Comparison of ENCODE assay signal across 13 cellular contexts in genomic region chr14:74134484-74134883, GRCh38. TPM values are rescaled to one million over a fixed set of nuclear protein-coding genes. Genes with fewer than 3 reads are reported as not detected.
DNase-seq lines count a peak whose midpoint lies in the region; ATAC-seq, FAIRE-seq and TF ChIP-seq lines count a peak whose summit lies in the region.
"Had no signal": no experiment of that assay in that cellular context is flagged by ENCODE, and none has a peak within 500 bp of the region (broad histone marks: within the 10 kb centered on the region; RNA-seq: fewer than 3 reads in every experiment).

No MANE protein-coding gene starts in this region.

- no peak overlapping the region for H2AFZ ChIP-seq in HepG2 (ENCODE audit: low read length)

- no peak for FAIRE-seq in HepG2 (lab: Jason Lieb, UNC)

- DNase-seq in CD8-positive, alpha-beta memory T cell = no peak
- DNase-seq in T-helper 17 cell = no peak
- no peak for DNase-seq in HepG2 (ENCODE audit: low spot score)
- no peak for DNase-seq in NCI-H2107 treated with DMSO at 0.1 percent for 48 hours (lab: John Stamatoyannopoulos, UW; ENCODE audit: unreplicated experiment)
- DNase-seq in NCI-H146 (lab: John Stamatoyannopoulos, UW) = no peak
- DNase-seq: foreskin melanocyte, Karpas-422, NCI-H748 treated with DMSO at 0.1 percent for 48 hours, occipital lobe, right cardiac atrium had no signal

- H3K9me3 Mint-ChIP-seq in CD8-positive, alpha-beta memory T cell = no peaks in the 10 kb centered on the region
- H3K9me3 Mint-ChIP-seq: stimulated activated naive CD8-positive, alpha-beta T cell treated with anti-CD3 and anti-CD28 coated beads, Interleukin-15, Interleukin-2, amounts not matched to agents 100 ng/mL and 50 ng/mL, for 24 hours had no signal

- H3K36me3 ChIP-seq in BLaER1 treated with 17β-estradiol and CSF1 and Interleukin-3, amounts not matched to agents 10 nM and 100 nM = no peaks in the 10 kb centered on the region
- no peaks in the 10 kb centered on the region for H3K36me3 ChIP-seq in CD8-positive, alpha-beta memory T cell (ENCODE audit: insufficient read depth, low read length)
- H3K36me3 ChIP-seq in HepG2 (replicated peaks in 1 of 2; ENCODE audit: control insufficient read depth in 1 of 2, insufficient read depth in 2 of 2, low read length in 2 of 2) = no peaks in the 10 kb centered on the region; a peak in 1 of 5 replicates

- CTCF ChIA-PET in CD8-positive, alpha-beta memory T cell (lab: Charles Lee) = no interaction called here
- CTCF ChIA-PET in HepG2 (lab: Yijun Ruan, JAX; ENCODE audit: low intra/inter-chr PET ratio, low total read pairs) = no interaction called here

- ATAC-seq in T-helper 17 cell (no peak), HepG2 (no peak), HG02763 (IDR thresholded peaks at IDR 0.05; ENCODE audit: unreplicated experiment) (no peak)
- ATAC-seq: right cardiac atrium had no signal

- TF ChIP-seq RAD21 in HepG2 (CRISPR knock-in tag; IDR thresholded peaks at IDR 0.05) = no peak

- no TSS peak for BruUV-seq in HepG2 (replicated peaks; lab: Mats Ljungman, UMichigan)

- H3K27ac ChIP-seq in BLaER1 treated with 17β-estradiol and CSF1 and Interleukin-3, amounts not matched to agents 10 nM and 100 nM = peak overlapping the region in 4 of 11 experiments; percentile 15 to 63 (median 31); a peak in 5 of 22 replicates
- no peak overlapping the region for H3K27ac ChIP-seq in CD8-positive, alpha-beta memory T cell (ENCODE audit: low read depth, low read length)
- peak overlapping the region; percentile 47 for H3K27ac ChIP-seq in HepG2 (ENCODE audit: extremely low read length, insufficient read depth, low read length)

- H3K27ac Mint-ChIP-seq in CD8-positive, alpha-beta memory T cell = peak overlapping the region in 5 of 8 donors; percentile 1 to 69 (median 3)
- peak overlapping the region; percentile 9 for H3K27ac Mint-ChIP-seq in T-helper 17 cell
- H3K27ac Mint-ChIP-seq: stimulated activated naive CD8-positive, alpha-beta T cell treated with anti-CD3 and anti-CD28 coated beads, Interleukin-15, Interleukin-2, amounts not matched to agents 100 ng/mL and 50 ng/mL, for 24 hours had no signal

- TF ChIP-seq EP300 in HepG2 (IDR thresholded peaks at IDR 0.05; ENCODE audit: low read depth in 2 of 2, low read length in 2 of 2) (no peak), HepG2 (CRISPR knock-in tag; IDR thresholded peaks at IDR 0.05; ENCODE audit: borderline replicate concordance) (no peak)

- no peak for TF ChIP-seq CTCF in HepG2 (CRISPR knock-in tag; IDR thresholded peaks at IDR 0.05)

- no peak overlapping the region for H3K4me3 ChIP-seq in BLaER1 treated with 17β-estradiol and CSF1 and Interleukin-3, amounts not matched to agents 10 nM and 100 nM
- H3K4me3 ChIP-seq in CD8-positive, alpha-beta memory T cell (ENCODE audit: low read length) = no peak overlapping the region
- H3K4me3 ChIP-seq in HepG2 (replicated peaks in 1 of 3; ENCODE audit: insufficient read depth in 1 of 3, low read depth in 2 of 3, low read length in 3 of 3) = peak overlapping the region in 1 of 3 experiments; percentile 14; a peak in 1 of 6 replicates

- H4K20me1 ChIP-seq in BLaER1 treated with 17β-estradiol and CSF1 and Interleukin-3, amounts not matched to agents 10 nM and 100 nM = no peaks in the 10 kb centered on the region
- H4K20me1 ChIP-seq in HepG2 (ENCODE audit: insufficient read depth, low read length) = no peaks in the 10 kb centered on the region

- H3K4me1 ChIP-seq in BLaER1 treated with 17β-estradiol and CSF1 and Interleukin-3, amounts not matched to agents 10 nM and 100 nM = peaks cover 8 to 33% (median 22%) of the 10 kb centered on the region in 10 experiments; a peak in 18 of 20 replicates
- peaks cover 8% of the 10 kb centered on the region for H3K4me1 ChIP-seq in CD8-positive, alpha-beta memory T cell (ENCODE audit: insufficient read depth, low read length)
- peaks cover 25% of the 10 kb centered on the region for H3K4me1 ChIP-seq in HepG2 (ENCODE audit: insufficient read depth, low read length)

- H3K27me3 ChIP-seq in BLaER1 treated with 17β-estradiol and CSF1 and Interleukin-3, amounts not matched to agents 10 nM and 100 nM = no peaks in the 10 kb centered on the region
- no peaks in the 10 kb centered on the region for H3K27me3 ChIP-seq in CD8-positive, alpha-beta memory T cell (ENCODE audit: insufficient read depth, low read length, poor library complexity, severe bottlenecking)
- H3K27me3 ChIP-seq in HepG2 (ENCODE audit: control insufficient read depth in 1 of 2, insufficient read depth in 2 of 2, low read length in 2 of 2) = no peaks in the 10 kb centered on the region

- H3K79me2 ChIP-seq in HepG2 (ENCODE audit: insufficient read depth, low read length) = no peaks in the 10 kb centered on the region

- H3K9ac ChIP-seq in BLaER1 treated with 17β-estradiol and CSF1 and Interleukin-3, amounts not matched to agents 10 nM and 100 nM = no peak overlapping the region
- peak overlapping the region; percentile 9; the same call in 1 of the 2 replicates for H3K9ac ChIP-seq in HepG2 (ENCODE audit: insufficient read depth, low read depth, low read length)

- H3K4me3 Mint-ChIP-seq in CD8-positive, alpha-beta memory T cell = no peak overlapping the region
- no peak overlapping the region for H3K4me3 Mint-ChIP-seq in T-helper 17 cell
- H3K4me3 Mint-ChIP-seq: stimulated activated naive CD8-positive, alpha-beta T cell treated with anti-CD3 and anti-CD28 coated beads, Interleukin-15, Interleukin-2, amounts not matched to agents 100 ng/mL and 50 ng/mL, for 24 hours had no signal

- in situ Hi-C loops in HepG2 (cut with HindIII; ENCODE audit: extremely low pct_ligation_motif_present, low pct_unique_long_range_greater_than_20kb) = no loop called here

- H3K4me1 Mint-ChIP-seq in CD8-positive, alpha-beta memory T cell = peaks cover 15 to 30% (median 23%) of the 10 kb centered on the region in 3 donors
- peaks cover 22% of the 10 kb centered on the region for H3K4me1 Mint-ChIP-seq in T-helper 17 cell

- TF ChIP-seq POLR2A in HepG2 (IDR thresholded peaks at IDR 0.05; ENCODE audit: insufficient read depth in 1 of 2, low read depth in 2 of 2, low read length in 2 of 2) = no peak

- peak overlapping the region in 10 of 11 experiments; percentile 0 to 58 (median 38); a peak in 11 of 22 replicates for H3K4me2 ChIP-seq in BLaER1 treated with 17β-estradiol and CSF1 and Interleukin-3, amounts not matched to agents 10 nM and 100 nM
- H3K4me2 ChIP-seq in HepG2 (ENCODE audit: low read depth, low read length) = peak overlapping the region; percentile 58

- H3K27me3 Mint-ChIP-seq in CD8-positive, alpha-beta memory T cell = peaks cover 0 to 1% of the 10 kb centered on the region in 2 donors
- no peaks in the 10 kb centered on the region for H3K27me3 Mint-ChIP-seq in T-helper 17 cell
- H3K27me3 Mint-ChIP-seq: stimulated activated naive CD8-positive, alpha-beta T cell treated with anti-CD3 and anti-CD28 coated beads, Interleukin-15, Interleukin-2, amounts not matched to agents 100 ng/mL and 50 ng/mL, for 24 hours had no signal

- intact Hi-C loops in HepG2 (cut with micrococcal nuclease; ENCODE audit: unreplicated experiment) = no loop called here

- POLR2A ChIA-PET in CD8-positive, alpha-beta memory T cell (lab: Charles Lee) = no interaction called here
- POLR2A ChIA-PET in HepG2 (lab: Yijun Ruan, JAX) = no interaction called here

- no peaks in the 10 kb centered on the region for H3K9me3 ChIP-seq in BLaER1 treated with 17β-estradiol and CSF1 and Interleukin-3, amounts not matched to agents 10 nM and 100 nM (replicated peaks in 1 of 11)
- H3K9me3 ChIP-seq in CD8-positive, alpha-beta memory T cell (ENCODE audit: low read length) = no peaks in the 10 kb centered on the region
- H3K9me3 ChIP-seq in T-helper 17 cell (ENCODE audit: control insufficient read depth, low read length, poor library complexity, severe bottlenecking) (no peaks in the 10 kb centered on the region), HepG2 (ENCODE audit: low read length) (no peaks in the 10 kb centered on the region)

- no peaks in the 10 kb centered on the region for H3K36me3 Mint-ChIP-seq in CD8-positive, alpha-beta memory T cell
- H3K36me3 Mint-ChIP-seq in T-helper 17 cell (ENCODE audit: low read depth) = no peaks in the 10 kb centered on the region

RNA-seq across cellular contexts. Expression of gene LIN52, which starts 49.7 kb away (rescaled TPM):
- 10 to 100 TPM; 17.7 to 19.3 TPM for total RNA-seq in CD8-positive, alpha-beta memory T cell
- 13.9 TPM for polyA plus RNA-seq in CD8-positive, alpha-beta memory T cell
- total RNA-seq in T-helper 17 cell (10 to 100 TPM in 1 of 2 donors, 1 to 10 TPM in 1; 7.6 to 10.5 TPM), HepG2 (2016; rRNA removed; fragmentation: Illumina TruSeq; extraction: Trizol) (23.3 and 30.8 TPM in 2 replicates)
- 4.7 and 6.4 TPM in 2 replicates for total RNA-seq in HepG2 (2016; cell fraction: cytosol; rRNA removed; fragmentation: Illumina TruSeq; extraction: Trizol; ENCODE audit: low read depth)
- total RNA-seq in HepG2 (2016; cell fraction: insoluble cytoplasmic fraction; rRNA removed; fragmentation: Illumina TruSeq; extraction: Trizol) = 24.3 and 31.4 TPM in 2 replicates
- total RNA-seq in HepG2 (2016; cell fraction: membrane; rRNA removed; fragmentation: Illumina TruSeq; extraction: Trizol) = 15.5 and 17.5 TPM in 2 replicates
- total RNA-seq in HepG2 (2016; cell fraction: nucleus; rRNA removed; fragmentation: Illumina TruSeq; extraction: Trizol) = 14.2 and 14.4 TPM in 2 replicates
- polyA plus RNA-seq in HepG2 (2011; rRNA removed) = 8.8 and 11.4 TPM in 2 replicates
- 6.4 and 7.9 TPM in 2 replicates for polyA plus RNA-seq in HepG2 (2011; cell fraction: cytosol; rRNA removed)
- 2.7 and 3.3 TPM in 2 replicates for polyA plus RNA-seq in HepG2 (2011; cell fraction: nucleus; rRNA removed)
- 6.1 and 7.8 TPM in 2 replicates for polyA plus RNA-seq in HepG2 (2012)
- 2.0 and 2.3 TPM in 2 replicates for polyA plus RNA-seq in HepG2 (2016; cell fraction: cytosol; fragmentation: Illumina TruSeq; extraction: Trizol; ENCODE audit: low read depth)
- 27.2 and 31.1 TPM in 2 replicates for polyA plus RNA-seq in HepG2 (2016; cell fraction: insoluble cytoplasmic fraction; fragmentation: Illumina TruSeq; extraction: Trizol; ENCODE audit: low read depth)
- polyA plus RNA-seq in HepG2 (2016; cell fraction: membrane; fragmentation: Illumina TruSeq; extraction: Trizol; ENCODE audit: low read depth) = 7.5 and 8.9 TPM in 2 replicates
- polyA plus RNA-seq in HepG2 (2016; cell fraction: nucleus; fragmentation: Illumina TruSeq; extraction: Trizol; ENCODE audit: insufficient read depth, low read depth) = 15.2 and 16.2 TPM in 2 replicates
- polyA minus RNA-seq in HepG2 (2011; rRNA and poly(A)+ RNA removed; ENCODE audit: low replicate concordance) = 15.3 and 20.7 TPM in 2 replicates
- polyA minus RNA-seq in HepG2 (2011; cell fraction: cytosol; rRNA and poly(A)+ RNA removed) = 4.3 and 7.2 TPM in 2 replicates
- 8.8 and 10.3 TPM in 2 replicates for polyA minus RNA-seq in HepG2 (2011; cell fraction: nucleus; rRNA and poly(A)+ RNA removed)

RNA-seq across cellular contexts. Expression of gene ALDH6A1, which starts 50.2 kb away (rescaled TPM):
- total RNA-seq in CD8-positive, alpha-beta memory T cell = 10 to 100 TPM; 10.6 to 12.5 TPM
- 26.0 TPM for polyA plus RNA-seq in CD8-positive, alpha-beta memory T cell
- 1 to 10 TPM; 7.8 to 8.9 TPM for total RNA-seq in T-helper 17 cell
- total RNA-seq in HepG2 (2016; rRNA removed; fragmentation: Illumina TruSeq; extraction: Trizol) = 49.9 and 71.6 TPM in 2 replicates
- 2.8 and 3.1 TPM in 2 replicates for total RNA-seq in HepG2 (2016; cell fraction: cytosol; rRNA removed; fragmentation: Illumina TruSeq; extraction: Trizol; ENCODE audit: low read depth)
- total RNA-seq in HepG2 (2016; cell fraction: insoluble cytoplasmic fraction; rRNA removed; fragmentation: Illumina TruSeq; extraction: Trizol) = 48.5 and 65.6 TPM in 2 replicates
- total RNA-seq in HepG2 (2016; cell fraction: membrane; rRNA removed; fragmentation: Illumina TruSeq; extraction: Trizol) = 7.8 and 9.3 TPM in 2 replicates
- total RNA-seq in HepG2 (2016; cell fraction: nucleus; rRNA removed; fragmentation: Illumina TruSeq; extraction: Trizol) = 23.1 and 25.7 TPM in 2 replicates
- polyA plus RNA-seq in HepG2 (2011; rRNA removed) = 18.5 and 26.9 TPM in 2 replicates
- polyA plus RNA-seq in HepG2 (2011; cell fraction: cytosol; rRNA removed) = 14.8 and 16.9 TPM in 2 replicates
- polyA plus RNA-seq in HepG2 (2011; cell fraction: nucleus; rRNA removed) = 6.1 and 8.5 TPM in 2 replicates
- 6.4 and 21.1 TPM in 2 replicates for polyA plus RNA-seq in HepG2 (2012)
- polyA plus RNA-seq in HepG2 (2016; cell fraction: cytosol; fragmentation: Illumina TruSeq; extraction: Trizol; ENCODE audit: low read depth) = 1.5 and 1.9 TPM in 2 replicates
- polyA plus RNA-seq in HepG2 (2016; cell fraction: insoluble cytoplasmic fraction; fragmentation: Illumina TruSeq; extraction: Trizol; ENCODE audit: low read depth) = 41.3 and 47.7 TPM in 2 replicates
- polyA plus RNA-seq in HepG2 (2016; cell fraction: membrane; fragmentation: Illumina TruSeq; extraction: Trizol; ENCODE audit: low read depth) = 3.2 and 3.8 TPM in 2 replicates
- polyA plus RNA-seq in HepG2 (2016; cell fraction: nucleus; fragmentation: Illumina TruSeq; extraction: Trizol; ENCODE audit: insufficient read depth, low read depth) = 18.3 and 21.1 TPM in 2 replicates
- polyA minus RNA-seq in HepG2 (2011; rRNA and poly(A)+ RNA removed; ENCODE audit: low replicate concordance) = 14.9 and 55.6 TPM in 2 replicates
- 25.7 and 29.4 TPM in 2 replicates for polyA minus RNA-seq in HepG2 (2011; cell fraction: cytosol; rRNA and poly(A)+ RNA removed)
- polyA minus RNA-seq in HepG2 (2011; cell fraction: nucleus; rRNA and poly(A)+ RNA removed) = 14.8 and 18.8 TPM in 2 replicates
